Comparison of ENCODE assay signal across 1 cellular context in the genomic region with DNA sequence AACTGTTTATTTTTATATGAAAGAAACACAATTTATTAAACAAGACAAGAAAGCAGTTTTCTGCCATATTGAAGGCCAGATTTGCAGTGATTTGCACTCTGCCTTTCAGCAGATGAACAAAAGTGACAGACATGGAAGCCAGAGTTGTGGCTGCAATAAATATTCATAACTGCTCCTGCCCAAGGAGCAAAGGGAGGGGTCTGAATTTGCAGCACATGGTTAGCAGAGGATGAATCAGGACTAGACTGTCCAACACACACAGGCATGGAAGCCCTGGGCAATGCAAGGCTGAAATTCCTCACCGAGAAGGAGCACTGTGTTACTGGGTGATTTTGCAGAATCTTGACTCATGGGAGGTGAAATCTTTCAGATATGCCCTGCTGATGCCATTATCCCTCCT.
TF ChIP-seq lines count a peak whose summit lies in the region.

No MANE protein-coding gene starts in this region.

TF ChIP-seq in neural cell, 6 proteins besides CTCF, POLR2A, EP300 and RAD21 (continued from another document):
- TF ChIP-seq, protein P1, sequence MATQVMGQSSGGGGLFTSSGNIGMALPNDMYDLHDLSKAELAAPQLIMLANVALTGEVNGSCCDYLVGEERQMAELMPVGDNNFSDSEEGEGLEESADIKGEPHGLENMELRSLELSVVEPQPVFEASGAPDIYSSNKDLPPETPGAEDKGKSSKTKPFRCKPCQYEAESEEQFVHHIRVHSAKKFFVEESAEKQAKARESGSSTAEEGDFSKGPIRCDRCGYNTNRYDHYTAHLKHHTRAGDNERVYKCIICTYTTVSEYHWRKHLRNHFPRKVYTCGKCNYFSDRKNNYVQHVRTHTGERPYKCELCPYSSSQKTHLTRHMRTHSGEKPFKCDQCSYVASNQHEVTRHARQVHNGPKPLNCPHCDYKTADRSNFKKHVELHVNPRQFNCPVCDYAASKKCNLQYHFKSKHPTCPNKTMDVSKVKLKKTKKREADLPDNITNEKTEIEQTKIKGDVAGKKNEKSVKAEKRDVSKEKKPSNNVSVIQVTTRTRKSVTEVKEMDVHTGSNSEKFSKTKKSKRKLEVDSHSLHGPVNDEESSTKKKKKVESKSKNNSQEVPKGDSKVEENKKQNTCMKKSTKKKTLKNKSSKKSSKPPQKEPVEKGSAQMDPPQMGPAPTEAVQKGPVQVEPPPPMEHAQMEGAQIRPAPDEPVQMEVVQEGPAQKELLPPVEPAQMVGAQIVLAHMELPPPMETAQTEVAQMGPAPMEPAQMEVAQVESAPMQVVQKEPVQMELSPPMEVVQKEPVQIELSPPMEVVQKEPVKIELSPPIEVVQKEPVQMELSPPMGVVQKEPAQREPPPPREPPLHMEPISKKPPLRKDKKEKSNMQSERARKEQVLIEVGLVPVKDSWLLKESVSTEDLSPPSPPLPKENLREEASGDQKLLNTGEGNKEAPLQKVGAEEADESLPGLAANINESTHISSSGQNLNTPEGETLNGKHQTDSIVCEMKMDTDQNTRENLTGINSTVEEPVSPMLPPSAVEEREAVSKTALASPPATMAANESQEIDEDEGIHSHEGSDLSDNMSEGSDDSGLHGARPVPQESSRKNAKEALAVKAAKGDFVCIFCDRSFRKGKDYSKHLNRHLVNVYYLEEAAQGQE (IDR thresholded peaks at IDR 0.05; ENCODE audit: borderline replicate concordance): no peak
